In the genomic region with DNA sequence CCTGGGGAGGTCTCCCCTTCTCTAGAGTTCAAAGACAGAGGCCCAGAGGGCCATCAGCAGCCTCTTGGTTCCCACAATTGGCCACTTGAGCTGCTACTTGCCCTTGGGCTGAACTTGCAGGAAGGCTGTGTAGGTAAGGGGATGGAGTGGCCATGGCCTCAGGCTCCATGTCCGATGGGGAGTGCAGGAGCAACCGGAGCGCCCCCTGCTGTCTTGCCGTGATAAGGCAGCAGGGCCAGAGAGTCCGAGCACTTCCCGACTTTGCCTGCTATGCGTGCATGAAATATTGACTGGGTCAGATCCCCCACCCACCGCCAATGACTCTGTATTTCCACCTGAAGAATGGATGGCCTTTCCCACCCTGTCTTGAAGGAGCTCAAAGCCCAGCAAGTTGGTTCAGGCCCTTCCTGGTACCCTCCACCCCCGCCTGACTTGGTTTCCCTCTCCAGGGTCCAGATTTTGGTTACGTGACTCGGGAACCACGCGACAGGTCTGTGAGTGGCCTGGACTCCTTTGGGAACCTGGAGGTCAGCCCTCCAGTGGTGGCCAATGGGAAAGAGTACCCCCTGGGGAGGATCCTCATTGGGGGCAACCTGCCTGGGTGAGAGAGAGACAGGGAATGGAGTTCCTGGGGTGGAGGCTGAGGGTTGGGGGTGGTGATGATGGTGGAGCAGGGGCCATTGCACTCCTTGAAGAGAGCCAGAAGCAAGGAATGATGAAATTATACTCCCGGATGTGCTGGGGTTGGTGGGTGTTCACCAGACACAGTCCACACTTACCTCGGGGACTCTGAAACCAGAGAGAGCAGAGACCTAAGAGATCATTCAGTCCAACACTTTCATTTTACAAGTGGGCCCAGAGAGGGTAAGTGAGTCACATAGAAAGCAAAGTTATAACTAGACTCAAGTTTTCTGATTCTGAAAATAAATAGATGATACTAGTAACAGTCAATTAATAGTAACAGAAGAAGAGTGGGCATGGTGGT, we compare ENCODE assay signal across 8 cellular contexts. TPM values are rescaled to one million over a fixed set of nuclear protein-coding genes. Genes with fewer than 3 reads are reported as not detected.
DNase-seq lines count a peak whose midpoint lies in the region; ATAC-seq and TF ChIP-seq lines count a peak whose summit lies in the region.

No MANE protein-coding gene starts in this region.

- H3K9me3 ChIP-seq in osteoblast (ENCODE audit: low read depth, low read length) = no peaks in the 10 kb centered on the region

- no peak overlapping the region for H3K27ac ChIP-seq in osteoblast (ENCODE audit: low read depth, low read length)

- in situ Hi-C loops in SK-MEL-5 (cut with HindIII; ENCODE audit: low pct_unique_long_range_greater_than_20kb, low sequenced_read_pairs) = no loop called here

- ATAC-seq in HG02973 (IDR thresholded peaks at IDR 0.05; ENCODE audit: unreplicated experiment) (no peak), HG02588 (IDR thresholded peaks at IDR 0.05; ENCODE audit: unreplicated experiment) (no peak)

- H3K4me2 ChIP-seq in osteoblast (ENCODE audit: insufficient read depth, low read length) = no peak overlapping the region

- no peaks in the 10 kb centered on the region for H3K36me3 ChIP-seq in osteoblast (ENCODE audit: insufficient read depth, low read length)

- H2AFZ ChIP-seq in osteoblast (ENCODE audit: low read length) = no peak overlapping the region

- no peaks in the 10 kb centered on the region for H4K20me1 ChIP-seq in osteoblast (ENCODE audit: insufficient read depth, low read length)

- DNase-seq in activated CD4-positive, alpha-beta T cell treated with anti-CD3 and anti-CD28 coated beads for 48 hours = peak; percentile 64
- no peak for DNase-seq in activated CD4-positive, alpha-beta T cell treated with anti-CD3 and anti-CD28 coated beads for 1 hour
- DNase-seq in HT-29 (ENCODE audit: low spot score) (peak; percentile 79), SK-MEL-5 (ENCODE audit: low read depth, low spot score) (peak; percentile 69), epithelial cell of proximal tubule (ENCODE audit: low read depth) (no peak), osteoblast (ENCODE audit: insufficient read length, low spot score, missing footprints) (peak; percentile 96)

- no peaks in the 10 kb centered on the region for H3K4me1 ChIP-seq in osteoblast (ENCODE audit: insufficient read depth, low read length)

- peaks cover 7% of the 10 kb centered on the region for H3K27me3 ChIP-seq in osteoblast (ENCODE audit: insufficient read depth, low read length)

- no peaks in the 10 kb centered on the region for H3K79me2 ChIP-seq in osteoblast (ENCODE audit: insufficient read depth, low read length)

- TF ChIP-seq CTCF in epithelial cell of proximal tubule (conservative IDR thresholded peaks at IDR 0.05; ENCODE audit: low read depth, low read length) = peak; percentile 59
- peak; percentile 73 for TF ChIP-seq CTCF in osteoblast (IDR thresholded peaks at IDR 0.05; ENCODE audit: extremely low read depth, low read depth, low read length)

- no peak overlapping the region for H3K4me3 ChIP-seq in epithelial cell of proximal tubule (ENCODE audit: low read depth, low read length)
- H3K4me3 ChIP-seq in osteoblast (ENCODE audit: insufficient read depth, low read length) = no peak overlapping the region

RNA-seq across cellular contexts. Expression of gene PADI3, which starts 25.6 kb away (rescaled TPM):
- 0.03 and 0.15 TPM in 2 replicates for total RNA-seq in HT-29 (2014; rRNA removed; shearing (Covaris generic))
- total RNA-seq in SK-MEL-5 (2014; rRNA removed; shearing (Covaris generic)) = 0.19 and 0.21 TPM in 2 replicates
- polyA plus RNA-seq in SK-MEL-5 (2015; cell fraction: cytosol; rRNA removed) = 0.26 and 0.37 TPM in 2 replicates
- polyA plus RNA-seq in SK-MEL-5 (2015; cell fraction: nucleus; rRNA removed) = 0.12 and 0.51 TPM in 2 replicates
- total RNA-seq in epithelial cell of proximal tubule (0.07 TPM in 1 of 2 replicates, not detected in the other), osteoblast (not detected in 2 replicates)

RNA-seq across cellular contexts. Expression of gene PADI4, which starts 33.5 kb away (rescaled TPM):
- total RNA-seq in HT-29 (2014; rRNA removed; shearing (Covaris generic)) = not detected in 2 replicates
- total RNA-seq in SK-MEL-5 (2014; rRNA removed; shearing (Covaris generic)) = not detected in 2 replicates
- polyA plus RNA-seq in SK-MEL-5 (2015; cell fraction: cytosol; rRNA removed) = not detected in 2 replicates
- polyA plus RNA-seq in SK-MEL-5 (2015; cell fraction: nucleus; rRNA removed) = not detected in 2 replicates
- total RNA-seq in epithelial cell of proximal tubule (not detected in 2 replicates), osteoblast (not detected in 2 replicates)

Comparison
In these comparisons a context has a peak if more than half of its experiments do, and no peak if none do; other contexts are left out.
1. DNase-seq: peak in activated CD4-positive, alpha-beta T cell treated with anti-CD3 and anti-CD28 coated beads for 48 hours (single experiment), HT-29 (single experiment), SK-MEL-5 (single experiment) and osteoblast (single experiment); none in activated CD4-positive, alpha-beta T cell treated with anti-CD3 and anti-CD28 coated beads for 1 hour (single experiment) and epithelial cell of proximal tubule (single experiment).